In genomic region chr17:67546578-67547527, GRCh38 we compare ENCODE assay signal across 1 cellular context.
TF ChIP-seq lines count a peak whose summit lies in the region.

No MANE protein-coding gene starts in this region.

TF ChIP-seq in IMR-90, 13 proteins besides CTCF, POLR2A, EP300 and RAD21 (continued from another document):
- TF ChIP-seq, protein P1, sequence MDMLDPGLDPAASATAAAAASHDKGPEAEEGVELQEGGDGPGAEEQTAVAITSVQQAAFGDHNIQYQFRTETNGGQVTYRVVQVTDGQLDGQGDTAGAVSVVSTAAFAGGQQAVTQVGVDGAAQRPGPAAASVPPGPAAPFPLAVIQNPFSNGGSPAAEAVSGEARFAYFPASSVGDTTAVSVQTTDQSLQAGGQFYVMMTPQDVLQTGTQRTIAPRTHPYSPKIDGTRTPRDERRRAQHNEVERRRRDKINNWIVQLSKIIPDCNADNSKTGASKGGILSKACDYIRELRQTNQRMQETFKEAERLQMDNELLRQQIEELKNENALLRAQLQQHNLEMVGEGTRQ (IDR thresholded peaks at IDR 0.05; ENCODE audit: low read depth, low read length): no peak
